In the genomic region with DNA sequence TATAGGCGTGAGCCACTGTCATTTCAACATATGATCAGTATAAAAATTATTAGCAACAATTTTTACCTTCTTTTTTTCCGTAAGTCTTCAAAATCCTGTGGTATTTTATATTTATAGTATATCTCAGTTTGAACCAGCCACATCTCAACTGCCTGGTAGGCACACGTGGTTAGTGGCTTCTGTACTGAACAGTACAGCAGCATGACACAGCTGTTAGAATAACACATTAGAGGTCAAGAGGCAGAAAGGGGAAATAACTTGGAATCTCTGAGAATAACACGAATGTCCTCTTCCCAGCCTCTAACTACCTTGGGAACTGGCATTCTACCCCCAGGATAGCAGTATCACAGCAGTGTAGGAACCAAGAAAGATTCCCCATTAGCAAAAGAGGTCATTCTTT, we compare ENCODE assay signal across 16 cellular contexts.
A peak's percentile ranks its signal among the peaks of the same experiment; 100 is the strongest.
DNase-seq lines count a peak whose midpoint lies in the region; ATAC-seq and TF ChIP-seq lines count a peak whose summit lies in the region.
"Had no signal": no experiment of that assay in that cellular context is flagged by ENCODE, and none has a peak within 500 bp of the region (broad histone marks: within the 10 kb centered on the region; RNA-seq: fewer than 3 reads in every experiment).

No MANE protein-coding gene starts in this region.

- no peak for TF ChIP-seq POLR2A in tibial nerve (IDR thresholded peaks at IDR 0.05)

- no peaks in the 10 kb centered on the region for H3K27me3 ChIP-seq in tibial nerve
- H3K27me3 ChIP-seq: colonic mucosa, hepatocyte, sigmoid colon had no signal

- H3K4me3 ChIP-seq in choroid plexus epithelial cell (ENCODE audit: low read depth, low read length) (no peak overlapping the region), tibial nerve (no peak overlapping the region)
- H3K4me3 ChIP-seq: colonic mucosa, esophagus muscularis mucosa, hepatocyte, sigmoid colon had no signal

- TF ChIP-seq EP300 in tibial nerve (IDR thresholded peaks at IDR 0.05) = peak; percentile 30 to 31

- H3K9me3 ChIP-seq in tibial nerve = no peaks in the 10 kb centered on the region
- H3K9me3 ChIP-seq: colonic mucosa, esophagus muscularis mucosa, sigmoid colon had no signal

- intact Hi-C loops in Right ventricle myocardium inferior (cut with DNase I) (no loop called here), cardiac septum (cut with DNase I) (no loop called here)

- no peaks in the 10 kb centered on the region for H3K36me3 ChIP-seq in tibial nerve
- H3K36me3 ChIP-seq: colonic mucosa, esophagus muscularis mucosa, sigmoid colon had no signal

- DNase-seq in Right ventricle myocardium inferior (ENCODE audit: missing footprints) (no peak), cardiac septum (ENCODE audit: low spot score) (no peak), MV-4-11 (lab: John Stamatoyannopoulos, UW) (peak; percentile 92), choroid plexus epithelial cell (ENCODE audit: low read depth) (peak; percentile 6), tibial nerve (ENCODE audit: low spot score in 2 of 2) (no peak)
- no peak for DNase-seq in activated CD4-positive, alpha-beta T cell treated with anti-CD3 and anti-CD28 coated beads for 1 hour
- DNase-seq: activated CD4-positive, alpha-beta T cell treated with anti-CD3 and anti-CD28 coated beads for 48 hours; activated T-cell treated with anti-CD3 and anti-CD28 coated beads, Interleukin-2, amount 50 U/mL, for 24 hours; colonic mucosa; sigmoid colon; stimulated activated naive B cell treated with anti-CD40 and anti-IgM and Interleukin-4, amounts not matched to agents 10 μg/mL and 1 μg/mL and 100 μg/mL, for 72 hours; SW 1271 had no signal

- H3K4me1 ChIP-seq in tibial nerve = no peaks in the 10 kb centered on the region
- H3K4me1 ChIP-seq: colonic mucosa, esophagus muscularis mucosa, sigmoid colon had no signal

- H3K27ac ChIP-seq in tibial nerve = peak overlapping the region in 1 of 4 donors; percentile 31
- H3K27ac ChIP-seq: colonic mucosa, esophagus muscularis mucosa, hepatocyte, sigmoid colon had no signal

- TF ChIP-seq CTCF in choroid plexus epithelial cell (conservative IDR thresholded peaks at IDR 0.05; ENCODE audit: low read depth, low read length) (no peak), tibial nerve (IDR thresholded peaks at IDR 0.05) (no peak)

- peak; percentile 60 for ATAC-seq in Right ventricle myocardium inferior
- ATAC-seq in GM21528 (IDR thresholded peaks at IDR 0.05; ENCODE audit: low FRiP score, unreplicated experiment) = no peak
- ATAC-seq in GM19328 (IDR thresholded peaks at IDR 0.05; ENCODE audit: unreplicated experiment) = no peak
- ATAC-seq: stimulated activated naive B cell treated with anti-CD40 and anti-IgM and Interleukin-4, amounts not matched to agents 10 μg/mL and 1 μg/mL and 100 μg/mL, for 72 hours had no signal

- 57 to 68% methylated on average over 4 of the region's 4 CpGs for WGBS in tibial nerve, 2 donors

Comparison
In these comparisons a context has a peak if more than half of its experiments do, and no peak if none do; other contexts are left out.
1. DNase-seq: peak in MV-4-11 (single experiment) and choroid plexus epithelial cell (single experiment); none in Right ventricle myocardium inferior (single experiment), cardiac septum (single experiment), tibial nerve (0 of 2) and activated CD4-positive, alpha-beta T cell treated with anti-CD3 and anti-CD28 coated beads for 1 hour (single experiment).